In the genomic region with DNA sequence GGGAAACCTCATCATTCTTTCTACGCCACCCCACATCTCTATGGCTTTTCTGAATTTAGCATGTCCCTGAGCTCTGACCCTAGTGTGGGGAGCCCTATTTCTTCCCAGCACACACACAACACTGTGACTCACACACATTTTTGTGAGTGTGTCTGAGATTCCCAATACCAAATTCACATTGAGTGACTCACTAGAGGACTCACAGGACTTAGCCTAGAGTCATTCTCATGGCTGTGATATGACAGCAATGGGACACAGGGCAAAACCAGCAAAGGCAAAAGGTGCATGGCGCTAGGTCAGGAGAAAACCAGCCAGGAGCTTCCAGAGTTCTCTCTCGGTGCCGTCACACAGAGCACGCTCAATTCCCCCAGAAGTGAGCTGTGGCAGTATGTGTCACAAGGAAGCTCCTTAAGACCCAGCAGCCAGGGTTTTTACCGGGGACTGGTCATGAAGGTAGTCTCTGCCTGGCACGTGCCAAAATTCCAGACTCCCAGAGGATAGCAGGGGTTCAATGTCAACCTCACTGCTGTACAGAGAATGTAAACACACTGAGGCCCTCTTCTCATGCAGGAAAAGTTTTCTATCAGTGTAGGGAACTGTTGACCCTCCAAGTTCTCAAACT, we compare ENCODE assay signal across 1 cellular context.
TF ChIP-seq lines count a peak whose summit lies in the region.

No MANE protein-coding gene starts in this region.

TF ChIP-seq in IMR-90, 13 proteins besides CTCF, POLR2A, EP300 and RAD21:
- TF ChIP-seq FOS (IDR thresholded peaks at IDR 0.05; ENCODE audit: low read depth, low read length) (peak; percentile 77), CEBPB (IDR thresholded peaks at IDR 0.05; ENCODE audit: low read depth, low read length) (no peak), BHLHE40 (IDR thresholded peaks at IDR 0.05; ENCODE audit: low read depth, low read length) (peak; percentile 53)
